ENCODE assay signal across 1 cellular context in the genomic region with DNA sequence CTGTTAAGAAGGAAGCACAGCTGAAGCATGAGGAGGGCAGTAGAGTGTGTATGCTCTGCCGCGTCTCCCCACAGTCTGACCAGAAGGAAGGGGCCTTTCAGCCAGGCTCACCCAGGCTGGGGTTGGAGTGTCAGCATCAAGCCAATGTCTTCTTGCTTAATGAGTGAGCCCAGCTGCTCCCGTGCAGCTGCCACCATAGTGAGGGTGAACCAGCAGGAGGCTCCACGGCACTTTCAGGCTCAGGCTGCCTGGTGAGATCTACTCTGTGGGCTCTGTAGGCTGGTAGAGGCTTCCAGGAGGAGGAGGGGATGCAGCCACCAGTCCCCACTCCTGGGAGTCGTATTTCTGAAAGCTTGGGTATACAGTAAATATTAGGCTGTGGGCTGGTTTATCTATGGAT.
A peak's percentile ranks its signal among the peaks of the same experiment; 100 is the strongest.
TF ChIP-seq lines count a peak whose summit lies in the region.

No MANE protein-coding gene starts in this region.

TF ChIP-seq in HepG2, 621 proteins besides CTCF, POLR2A, EP300 and RAD21:
- TF ChIP-seq STAG1 (CRISPR knock-in tag; IDR thresholded peaks at IDR 0.05) = 0 out of 2 replicates have a peak, but pooled peaks have one; percentile 9
